ENCODE assay signal across 1 cellular context in the genomic region with DNA sequence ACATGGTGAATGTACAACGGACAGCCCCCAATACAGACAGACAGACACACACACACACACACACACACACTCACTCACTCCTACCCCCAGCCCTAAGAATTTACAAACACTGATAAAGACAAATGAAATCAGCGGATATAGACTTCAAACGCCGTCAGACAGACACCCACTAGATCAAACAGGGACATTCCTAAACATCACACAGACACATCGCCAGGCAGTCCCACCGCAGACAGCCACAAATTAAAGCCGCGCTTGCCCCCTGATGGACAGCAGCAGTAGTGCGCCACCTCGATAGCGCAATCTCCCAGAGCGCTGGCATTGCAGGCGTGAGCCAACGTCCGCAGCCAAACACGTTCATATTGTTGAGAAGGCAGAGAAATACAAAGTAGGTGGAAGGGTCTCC.
TF ChIP-seq lines count a peak whose summit lies in the region.

No MANE protein-coding gene starts in this region.

TF ChIP-seq in K562, 482 proteins besides CTCF, POLR2A, EP300 and RAD21 (continued from another document and continues in another):
- no peak for TF ChIP-seq NFE2 (IDR thresholded peaks at IDR 0.05; ENCODE audit: low read depth)
- TF ChIP-seq TSHZ1 (CRISPR knock-in tag; IDR thresholded peaks at IDR 0.05): no peak
- no peak for TF ChIP-seq TAF15 (IDR thresholded peaks at IDR 0.05; ENCODE audit: low read depth, low read length)
- TF ChIP-seq WHSC1 (IDR thresholded peaks at IDR 0.05; ENCODE audit: low read length): no peak
- TF ChIP-seq ETV6 (IDR thresholded peaks at IDR 0.05; ENCODE audit: borderline replicate concordance in 1 of 2, low read depth in 2 of 2, low read length in 1 of 2): no peak
- TF ChIP-seq ETV6 (CRISPR knock-in tag; IDR thresholded peaks at IDR 0.05; ENCODE audit: borderline replicate concordance): 0 out of 2 replicates have a peak, but pooled peaks have one; percentile 21
- TF ChIP-seq ZNF436 (CRISPR knock-in tag; IDR thresholded peaks at IDR 0.05): no peak
- peak; percentile 37 to 43; a peak in 1 of 4 replicates for TF ChIP-seq FOXK2 (conservative IDR thresholded peaks at IDR 0.05 in 1 of 2, IDR thresholded peaks at IDR 0.05 in 1 of 2; ENCODE audit: low read depth in 2 of 2)
- TF ChIP-seq PHF20 (IDR thresholded peaks at IDR 0.05; ENCODE audit: partially characterized antibody): peak; percentile 23
- no peak for TF ChIP-seq BCL6 (CRISPR knock-in tag; IDR thresholded peaks at IDR 0.05)
- no peak for TF ChIP-seq CHD2 (IDR thresholded peaks at IDR 0.05; ENCODE audit: low read depth, low read length)
- no peak for TF ChIP-seq ZSCAN32 (CRISPR knock-in tag; IDR thresholded peaks at IDR 0.05)
- TF ChIP-seq ZBTB1 (CRISPR knock-in tag; IDR thresholded peaks at IDR 0.05; ENCODE audit: borderline replicate concordance, low read depth): no peak
- no peak for TF ChIP-seq CBX1 (IDR thresholded peaks at IDR 0.05; ENCODE audit: low read depth)
- TF ChIP-seq, protein P1, sequence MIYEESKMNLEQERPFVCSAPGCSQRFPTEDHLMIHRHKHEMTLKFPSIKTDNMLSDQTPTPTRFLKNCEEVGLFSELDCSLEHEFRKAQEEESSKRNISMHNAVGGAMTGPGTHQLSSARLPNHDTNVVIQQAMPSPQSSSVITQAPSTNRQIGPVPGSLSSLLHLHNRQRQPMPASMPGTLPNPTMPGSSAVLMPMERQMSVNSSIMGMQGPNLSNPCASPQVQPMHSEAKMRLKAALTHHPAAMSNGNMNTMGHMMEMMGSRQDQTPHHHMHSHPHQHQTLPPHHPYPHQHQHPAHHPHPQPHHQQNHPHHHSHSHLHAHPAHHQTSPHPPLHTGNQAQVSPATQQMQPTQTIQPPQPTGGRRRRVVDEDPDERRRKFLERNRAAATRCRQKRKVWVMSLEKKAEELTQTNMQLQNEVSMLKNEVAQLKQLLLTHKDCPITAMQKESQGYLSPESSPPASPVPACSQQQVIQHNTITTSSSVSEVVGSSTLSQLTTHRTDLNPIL (CRISPR knock-in tag; IDR thresholded peaks at IDR 0.05): no peak
- peak in 1 of 2 experiments; percentile 13; a peak in 2 of 4 replicates for TF ChIP-seq MNT (conservative IDR thresholded peaks at IDR 0.05)
- TF ChIP-seq YBX1 (IDR thresholded peaks at IDR 0.05): no peak
- no peak for TF ChIP-seq SRSF9 (IDR thresholded peaks at IDR 0.05; ENCODE audit: borderline replicate concordance, low read depth, low read length)
- TF ChIP-seq ZNF589 (CRISPR knock-in tag; IDR thresholded peaks at IDR 0.05; ENCODE audit: low read depth): 0 out of 2 replicates have a peak, but pooled peaks have one; percentile 46
- TF ChIP-seq FOXM1 (IDR thresholded peaks at IDR 0.05; ENCODE audit: low read depth): no peak
- no peak for TF ChIP-seq FOXM1 (CRISPR knock-in tag; IDR thresholded peaks at IDR 0.05; ENCODE audit: low read depth)
- no peak for TF ChIP-seq ZFP1 (CRISPR knock-in tag; IDR thresholded peaks at IDR 0.05)
- TF ChIP-seq, protein P2, sequence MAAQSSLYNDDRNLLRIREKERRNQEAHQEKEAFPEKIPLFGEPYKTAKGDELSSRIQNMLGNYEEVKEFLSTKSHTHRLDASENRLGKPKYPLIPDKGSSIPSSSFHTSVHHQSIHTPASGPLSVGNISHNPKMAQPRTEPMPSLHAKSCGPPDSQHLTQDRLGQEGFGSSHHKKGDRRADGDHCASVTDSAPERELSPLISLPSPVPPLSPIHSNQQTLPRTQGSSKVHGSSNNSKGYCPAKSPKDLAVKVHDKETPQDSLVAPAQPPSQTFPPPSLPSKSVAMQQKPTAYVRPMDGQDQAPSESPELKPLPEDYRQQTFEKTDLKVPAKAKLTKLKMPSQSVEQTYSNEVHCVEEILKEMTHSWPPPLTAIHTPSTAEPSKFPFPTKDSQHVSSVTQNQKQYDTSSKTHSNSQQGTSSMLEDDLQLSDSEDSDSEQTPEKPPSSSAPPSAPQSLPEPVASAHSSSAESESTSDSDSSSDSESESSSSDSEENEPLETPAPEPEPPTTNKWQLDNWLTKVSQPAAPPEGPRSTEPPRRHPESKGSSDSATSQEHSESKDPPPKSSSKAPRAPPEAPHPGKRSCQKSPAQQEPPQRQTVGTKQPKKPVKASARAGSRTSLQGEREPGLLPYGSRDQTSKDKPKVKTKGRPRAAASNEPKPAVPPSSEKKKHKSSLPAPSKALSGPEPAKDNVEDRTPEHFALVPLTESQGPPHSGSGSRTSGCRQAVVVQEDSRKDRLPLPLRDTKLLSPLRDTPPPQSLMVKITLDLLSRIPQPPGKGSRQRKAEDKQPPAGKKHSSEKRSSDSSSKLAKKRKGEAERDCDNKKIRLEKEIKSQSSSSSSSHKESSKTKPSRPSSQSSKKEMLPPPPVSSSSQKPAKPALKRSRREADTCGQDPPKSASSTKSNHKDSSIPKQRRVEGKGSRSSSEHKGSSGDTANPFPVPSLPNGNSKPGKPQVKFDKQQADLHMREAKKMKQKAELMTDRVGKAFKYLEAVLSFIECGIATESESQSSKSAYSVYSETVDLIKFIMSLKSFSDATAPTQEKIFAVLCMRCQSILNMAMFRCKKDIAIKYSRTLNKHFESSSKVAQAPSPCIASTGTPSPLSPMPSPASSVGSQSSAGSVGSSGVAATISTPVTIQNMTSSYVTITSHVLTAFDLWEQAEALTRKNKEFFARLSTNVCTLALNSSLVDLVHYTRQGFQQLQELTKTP (IDR thresholded peaks at IDR 0.05; ENCODE audit: low read depth in 1 of 2, partially characterized antibody in 2 of 2): no peak
- TF ChIP-seq ZNF407 (IDR thresholded peaks at IDR 0.05; ENCODE audit: low read depth): no peak
- no peak for TF ChIP-seq TAF7 (tag; IDR thresholded peaks at IDR 0.05)
- no peak for TF ChIP-seq ZNF232 (CRISPR knock-in tag; IDR thresholded peaks at IDR 0.05)
- TF ChIP-seq ETV5 (CRISPR knock-in tag; IDR thresholded peaks at IDR 0.05; ENCODE audit: low read depth): no peak
- TF ChIP-seq NFIX (CRISPR knock-in tag; IDR thresholded peaks at IDR 0.05; ENCODE audit: low read depth): no peak
- no peak for TF ChIP-seq DMBX1 (CRISPR knock-in tag; IDR thresholded peaks at IDR 0.05; ENCODE audit: borderline replicate concordance)
- no peak for TF ChIP-seq ATF4 (CRISPR knock-in tag; IDR thresholded peaks at IDR 0.05)
- TF ChIP-seq EHMT2 (IDR thresholded peaks at IDR 0.05): no peak
- peak; percentile 11 for TF ChIP-seq HNRNPLL (IDR thresholded peaks at IDR 0.05; ENCODE audit: low read depth, low read length, poor library complexity, severe bottlenecking)
- TF ChIP-seq CBX8 (IDR thresholded peaks at IDR 0.05; ENCODE audit: borderline replicate concordance, extremely low read depth, low read depth, low read length, poor library complexity, severe bottlenecking): no peak
- 0 out of 2 replicates have a peak, but pooled peaks have one; percentile 36 for TF ChIP-seq MTA3 (IDR thresholded peaks at IDR 0.05; ENCODE audit: borderline replicate concordance)
- TF ChIP-seq BRD4 (IDR thresholded peaks at IDR 0.05): no peak
- no peak for TF ChIP-seq KDM2B (CRISPR knock-in tag; IDR thresholded peaks at IDR 0.05)
- TF ChIP-seq NR2F6 (CRISPR knock-in tag; IDR thresholded peaks at IDR 0.05): no peak
- no peak for TF ChIP-seq DIDO1 (tag; IDR thresholded peaks at IDR 0.05; ENCODE audit: low read depth)
- no peak for TF ChIP-seq FIP1L1 (IDR thresholded peaks at IDR 0.05; ENCODE audit: low read depth, low read length, poor library complexity, severe bottlenecking)
- no peak for TF ChIP-seq KLF16 (IDR thresholded peaks at IDR 0.05)
- no peak for TF ChIP-seq ZNF766 (CRISPR knock-in tag; conservative IDR thresholded peaks at IDR 0.05)
- peak in 2 of 3 experiments; percentile 11 to 30 for TF ChIP-seq YY1 (IDR thresholded peaks at IDR 0.05; ENCODE audit: borderline replicate concordance in 1 of 3, control insufficient read depth in 1 of 3, extremely low read depth in 1 of 3, insufficient read depth in 3 of 3, insufficient read length in 1 of 3, insufficient replicate concordance in 2 of 3, low read depth in 1 of 3, low read length in 2 of 3)
- TF ChIP-seq ARID1B (IDR thresholded peaks at IDR 0.05): peak; percentile 35; the same call in 1 of the 2 replicates
- TF ChIP-seq FOXA3 (CRISPR knock-in tag; conservative IDR thresholded peaks at IDR 0.05 in 1 of 2, IDR thresholded peaks at IDR 0.05 in 1 of 2): no peak
- no peak for TF ChIP-seq ASH1L (IDR thresholded peaks at IDR 0.05; ENCODE audit: borderline replicate concordance, low read depth, partially characterized antibody)
